Comparison of ENCODE assay signal across 32 cellular contexts in genomic region chr17:59503489-59503888, GRCh38.
"Had no signal": no experiment of that assay in that cellular context is flagged by ENCODE, and none has a peak within 500 bp of the region (broad histone marks: within the 10 kb centered on the region; RNA-seq: fewer than 3 reads in every experiment).

No MANE protein-coding gene starts in this region.

- H3K27me3 ChIP-seq: brain microvascular endothelial cell had no signal

- H3K36me3 ChIP-seq: brain microvascular endothelial cell, WERI-Rb-1 had no signal

- DNase-seq: activated CD4-positive, alpha-beta T cell treated with anti-CD3 and anti-CD28 coated beads for 1 hour; activated CD4-positive, alpha-beta T cell treated with anti-CD3 and anti-CD28 coated beads for 48 hours; activated CD4-positive, CD25-positive, alpha-beta regulatory T cell; activated effector memory CD4-positive, alpha-beta T cell treated with anti-CD3 and anti-CD28 coated beads, Interleukin-2, amount 50 U/mL, for 16 hours; activated naive CD4-positive, alpha-beta T cell; activated naive CD4-positive, alpha-beta T cell treated with anti-CD3 and anti-CD28 coated beads, Interleukin-2, amount 50 U/mL, for 16 hours; activated naive CD8-positive, alpha-beta T cell treated with anti-CD3 and anti-CD28 coated beads for 36 hours; activated T-cell treated with anti-CD3 and anti-CD28 coated beads, Interleukin-2, amount 50 U/mL, for 1 hour; activated T-cell treated with anti-CD3 and anti-CD28 coated beads, Interleukin-2, amount 50 U/mL, for 72 hours; amniotic stem cell; aorta; brain microvascular endothelial cell; central memory CD4-positive, alpha-beta T cell; Kasumi-1; KG1; MM.1S; MV-4-11; NCI-H1092; NCI-H1436 treated with DMSO at 0.1 percent for 48 hours; NCI-H1694 treated with DMSO at 0.1 percent for 48 hours; NCI-H2029; NCI-H345; NCI-H524 treated with DMSO at 0.1 percent for 48 hours; SW 1271; T-helper 1 cell; T-helper 2 cell; T-helper 9 cell; WERI-Rb-1 had no signal

- H3K36me3 Mint-ChIP-seq: activated naive CD8-positive, alpha-beta T cell treated with anti-CD3 and anti-CD28 coated beads for 36 hours had no signal

- ATAC-seq: activated T-cell treated with anti-CD3 and anti-CD28 coated beads, Interleukin-2, amount 50 U/mL, for 72 hours; activated T-helper 17 cell treated with anti-CD3 and anti-CD28 coated beads, Interleukin-2, amount 50 U/mL, for 72 hours; Panc1; Right ventricle myocardium inferior had no signal

- H3K9me3 Mint-ChIP-seq: activated naive CD8-positive, alpha-beta T cell treated with anti-CD3 and anti-CD28 coated beads for 36 hours; activated T-cell treated with anti-CD3 and anti-CD28 coated beads, Interleukin-2, amount 50 U/mL, for 72 hours; activated T-helper 17 cell treated with anti-CD3 and anti-CD28 coated beads, Interleukin-2, amount 50 U/mL, for 72 hours had no signal

- H3K4me3 Mint-ChIP-seq: activated naive CD8-positive, alpha-beta T cell treated with anti-CD3 and anti-CD28 coated beads for 36 hours; activated T-cell treated with anti-CD3 and anti-CD28 coated beads, Interleukin-2, amount 50 U/mL, for 72 hours; activated T-helper 17 cell treated with anti-CD3 and anti-CD28 coated beads, Interleukin-2, amount 50 U/mL, for 72 hours had no signal

- H3K4me1 Mint-ChIP-seq: activated naive CD8-positive, alpha-beta T cell treated with anti-CD3 and anti-CD28 coated beads for 36 hours; activated T-helper 17 cell treated with anti-CD3 and anti-CD28 coated beads, Interleukin-2, amount 50 U/mL, for 72 hours had no signal

- H3K27ac Mint-ChIP-seq: activated naive CD8-positive, alpha-beta T cell treated with anti-CD3 and anti-CD28 coated beads for 36 hours; activated T-cell treated with anti-CD3 and anti-CD28 coated beads, Interleukin-2, amount 50 U/mL, for 72 hours; activated T-helper 17 cell treated with anti-CD3 and anti-CD28 coated beads, Interleukin-2, amount 50 U/mL, for 72 hours had no signal

- H3K27ac ChIP-seq: brain microvascular endothelial cell, RWPE1, WERI-Rb-1 had no signal
